In the genomic region with DNA sequence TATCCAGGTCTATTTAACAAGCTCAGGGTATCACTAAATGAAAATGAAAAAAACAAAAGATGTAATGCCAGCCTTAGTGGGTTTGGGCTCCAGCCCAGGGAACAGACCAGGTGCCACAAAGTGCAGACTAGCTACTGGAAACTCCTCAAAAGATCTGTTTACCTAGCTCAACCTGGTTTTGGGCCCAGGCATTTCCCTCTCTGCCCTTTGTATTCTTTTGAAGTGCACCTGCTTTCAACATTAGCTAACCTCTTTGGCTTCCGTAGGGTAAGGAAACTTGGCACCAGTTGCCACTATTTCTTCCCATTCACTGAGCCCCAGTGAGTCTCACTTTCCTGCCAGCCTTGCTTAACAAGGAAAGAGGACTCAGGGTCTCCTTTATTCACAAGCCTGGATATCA, we compare ENCODE assay signal across 15 cellular contexts.
A peak's percentile ranks its signal among the peaks of the same experiment; 100 is the strongest.
DNase-seq lines count a peak whose midpoint lies in the region; ATAC-seq and TF ChIP-seq lines count a peak whose summit lies in the region.
"Had no signal": no experiment of that assay in that cellular context is flagged by ENCODE, and none has a peak within 500 bp of the region (broad histone marks: within the 10 kb centered on the region; RNA-seq: fewer than 3 reads in every experiment).

No MANE protein-coding gene starts in this region.

- peak; percentile 3 to 77 (median 48) for DNase-seq in NCI-H1417 (lab: John Stamatoyannopoulos, UW)
- no peak for DNase-seq in NCI-H1417 treated with DMSO at 0.1 percent for 48 hours (lab: John Stamatoyannopoulos, UW)
- peak; percentile 77 for DNase-seq in NCI-H748 (lab: John Stamatoyannopoulos, UW; ENCODE audit: unreplicated experiment)
- DNase-seq in left ventricle myocardium superior: no peak
- DNase-seq in BE2C: no peak
- DNase-seq: activated CD4-positive, alpha-beta memory T cell treated with anti-CD3 and anti-CD28 coated beads for 36 hours; CD4-positive, alpha-beta T cell; KBM-7; testis had no signal

- no peaks in the 10 kb centered on the region for H3K36me3 ChIP-seq in thymus (ENCODE audit: control insufficient read depth, insufficient read depth)
- H3K36me3 ChIP-seq in BE2C: no peaks in the 10 kb centered on the region; the same call in 1 of the 2 replicates
- H3K36me3 ChIP-seq: breast epithelium, neutrophil had no signal

- H3K4me3 ChIP-seq in thymus (ENCODE audit: low read length) (no peak overlapping the region), BE2C (ENCODE audit: low read depth, low read length) (no peak overlapping the region)
- H3K4me3 ChIP-seq: breast epithelium, testis had no signal

- H3K27me3 ChIP-seq in thymus (ENCODE audit: control insufficient read depth, insufficient read depth): no peaks in the 10 kb centered on the region
- no peaks in the 10 kb centered on the region for H3K27me3 ChIP-seq in BE2C
- H3K27me3 ChIP-seq: breast epithelium, neutrophil, testis had no signal

- ATAC-seq in left ventricle myocardium superior (peak; percentile 70), HG03159 (IDR thresholded peaks at IDR 0.05; ENCODE audit: unreplicated experiment) (no peak), GM21381 (IDR thresholded peaks at IDR 0.05; ENCODE audit: unreplicated experiment) (no peak)

- intact Hi-C loops in left ventricle myocardium superior (cut with micrococcal nuclease): no loop called here

- peak overlapping the region; percentile 54 for H3K27ac ChIP-seq in thymus (ENCODE audit: low read depth)
- H3K27ac ChIP-seq: 22Rv1, neutrophil, testis had no signal

- WGBS in thymus: 9% methylated on average over 1 of the region's 1 CpG

- no peaks in the 10 kb centered on the region for H3K9me3 ChIP-seq in thymus (ENCODE audit: control insufficient read depth)
- no peaks in the 10 kb centered on the region for H3K9me3 ChIP-seq in BE2C
- H3K9me3 ChIP-seq: breast epithelium, neutrophil, testis had no signal

- peaks cover 23% of the 10 kb centered on the region for H3K4me1 ChIP-seq in thymus (ENCODE audit: control insufficient read depth, insufficient read depth, low read length)
- H3K4me1 ChIP-seq in BE2C: no peaks in the 10 kb centered on the region
- H3K4me1 ChIP-seq: breast epithelium, testis had no signal

- TF ChIP-seq CTCF in BE2C (IDR thresholded peaks at IDR 0.05; ENCODE audit: low read depth, low read length): no peak

Comparison
In these comparisons a context has a peak if more than half of its experiments do, and no peak if none do; other contexts are left out.
1. DNase-seq: peak in NCI-H1417 (3 of 3) and NCI-H748 (single experiment); none in NCI-H1417 treated with DMSO at 0.1 percent for 48 hours (single experiment), left ventricle myocardium superior (single experiment) and BE2C (single experiment).